In the genomic region with DNA sequence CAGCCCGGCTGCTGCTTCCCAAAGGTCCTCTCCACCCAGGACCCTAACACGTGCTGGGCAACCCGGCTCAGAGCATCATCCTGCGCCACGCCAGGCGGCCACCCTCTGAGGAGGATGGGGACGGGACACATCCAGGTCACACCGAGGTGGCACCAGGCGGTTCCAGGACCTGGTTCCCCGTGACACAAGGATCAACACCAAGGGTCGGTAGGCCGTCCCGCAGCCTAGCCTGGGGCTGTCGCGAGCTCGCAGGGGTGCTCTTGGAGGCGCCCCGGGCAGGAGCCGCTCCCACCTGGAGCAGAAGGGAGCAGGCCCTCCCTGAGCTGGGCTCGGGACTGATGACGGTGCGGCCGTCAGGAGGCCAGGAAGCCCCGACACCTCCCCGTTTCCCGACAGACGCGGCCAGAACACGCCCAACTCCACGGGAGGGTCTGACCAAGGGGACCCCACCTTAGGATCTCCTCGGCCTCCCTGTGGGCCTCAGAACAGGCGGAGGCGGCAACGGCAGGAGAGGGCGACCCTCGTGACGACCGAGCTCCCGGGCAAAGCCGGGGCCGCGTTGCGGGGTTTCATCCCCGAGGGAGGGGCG, we compare ENCODE assay signal across 2 cellular contexts.
TF ChIP-seq lines count a peak whose summit lies in the region.

No MANE protein-coding gene starts in this region.

TF ChIP-seq in H1, 55 proteins besides CTCF, POLR2A, EP300 and RAD21:
- TF ChIP-seq YY1 (IDR thresholded peaks at IDR 0.05; ENCODE audit: low read depth, low read length) (no peak), JUND (IDR thresholded peaks at IDR 0.05; ENCODE audit: low read length) (no peak), CBX5 (IDR thresholded peaks at IDR 0.05; ENCODE audit: low read depth, low read length) (no peak), CEBPB (IDR thresholded peaks at IDR 0.05; ENCODE audit: low read depth, low read length) (no peak), SP4 (IDR thresholded peaks at IDR 0.05; ENCODE audit: low read length) (no peak), CBX8 (IDR thresholded peaks at IDR 0.05; ENCODE audit: borderline replicate concordance, low read depth, low read length) (no peak), POLR2AphosphoS5 (IDR thresholded peaks at IDR 0.05; ENCODE audit: low read depth, low read length) (no peak), RXRA (IDR thresholded peaks at IDR 0.05; ENCODE audit: insufficient read depth, low read depth, low read length) (no peak), TAF1 (IDR thresholded peaks at IDR 0.05; ENCODE audit: low read depth, low read length) (no peak), SRF (IDR thresholded peaks at IDR 0.05; ENCODE audit: low read depth, low read length) (no peak), RFX5 (IDR thresholded peaks at IDR 0.05; ENCODE audit: borderline replicate concordance, low read depth, low read length) (no peak), POU5F1 (IDR thresholded peaks at IDR 0.05; ENCODE audit: low read depth, low read length) (no peak), SUZ12 (IDR thresholded peaks at IDR 0.05; ENCODE audit: low read length) (no peak), SIN3A (conservative IDR thresholded peaks at IDR 0.05 in 1 of 2, IDR thresholded peaks at IDR 0.05 in 1 of 2; ENCODE audit: low read depth in 1 of 2, low read length in 2 of 2) (no peak), SAP30 (IDR thresholded peaks at IDR 0.05; ENCODE audit: insufficient read depth, insufficient replicate concordance, low read length) (no peak)
- TF ChIP-seq, protein P1, sequence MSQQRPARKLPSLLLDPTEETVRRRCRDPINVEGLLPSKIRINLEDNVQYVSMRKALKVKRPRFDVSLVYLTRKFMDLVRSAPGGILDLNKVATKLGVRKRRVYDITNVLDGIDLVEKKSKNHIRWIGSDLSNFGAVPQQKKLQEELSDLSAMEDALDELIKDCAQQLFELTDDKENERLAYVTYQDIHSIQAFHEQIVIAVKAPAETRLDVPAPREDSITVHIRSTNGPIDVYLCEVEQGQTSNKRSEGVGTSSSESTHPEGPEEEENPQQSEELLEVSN (IDR thresholded peaks at IDR 0.05), result no peak
TF ChIP-seq in H1: peak in this region for 0.

TF ChIP-seq in WTC11, 78 proteins besides CTCF, POLR2A, EP300 and RAD21:
- TF ChIP-seq NFYB (CRISPR knock-in tag; conservative IDR thresholded peaks at IDR 0.05; ENCODE audit: low read depth) (no peak), SMAD3 (CRISPR knock-in tag; IDR thresholded peaks at IDR 0.05; ENCODE audit: borderline replicate concordance) (no peak), ZNF219 (CRISPR knock-in tag; IDR thresholded peaks at IDR 0.05; ENCODE audit: borderline replicate concordance) (no peak), EMX1 (CRISPR knock-in tag; IDR thresholded peaks at IDR 0.05) (no peak), ZNF671 (CRISPR knock-in tag; IDR thresholded peaks at IDR 0.05) (no peak), ELF4 (CRISPR knock-in tag; IDR thresholded peaks at IDR 0.05; ENCODE audit: low read depth) (no peak), KAT7 (CRISPR knock-in tag; IDR thresholded peaks at IDR 0.05; ENCODE audit: borderline replicate concordance) (no peak), JUN (CRISPR knock-in tag; IDR thresholded peaks at IDR 0.05) (no peak)
- TF ChIP-seq, protein P2, sequence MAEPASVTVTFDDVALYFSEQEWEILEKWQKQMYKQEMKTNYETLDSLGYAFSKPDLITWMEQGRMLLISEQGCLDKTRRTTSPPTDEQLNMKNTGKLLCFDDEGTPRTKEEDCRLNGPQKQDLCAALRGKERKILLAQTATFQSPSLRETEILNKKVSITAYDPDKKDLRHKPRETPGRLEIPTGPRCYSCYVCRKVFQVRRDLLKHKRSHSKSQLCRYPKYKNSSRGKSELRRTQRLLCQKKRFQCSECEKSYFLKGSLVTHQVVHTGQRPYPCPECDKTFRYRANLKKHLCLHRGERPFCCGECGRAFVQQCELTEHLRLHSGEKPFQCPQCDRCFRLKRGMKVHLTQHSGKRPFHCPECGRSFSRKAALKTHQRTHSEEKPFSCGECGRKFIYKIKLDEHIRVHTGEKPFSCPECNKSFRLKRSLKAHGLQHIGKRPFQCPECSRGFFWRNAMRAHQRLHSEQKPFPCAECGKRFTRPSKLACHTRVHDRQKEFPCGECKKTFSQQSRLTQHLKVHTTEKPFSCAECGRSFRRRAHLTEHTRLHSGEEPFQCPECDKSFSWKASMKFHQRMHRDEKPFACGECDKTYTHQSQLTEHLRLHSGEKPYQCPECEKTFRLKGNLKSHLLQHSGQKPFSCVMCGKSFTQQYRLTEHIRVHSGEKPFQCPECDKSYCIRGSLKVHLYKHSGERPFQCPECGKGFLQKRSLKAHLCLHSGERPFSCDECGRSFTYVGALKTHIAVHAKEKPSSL (CRISPR knock-in tag; conservative IDR thresholded peaks at IDR 0.05), result no peak
